In the genomic region with DNA sequence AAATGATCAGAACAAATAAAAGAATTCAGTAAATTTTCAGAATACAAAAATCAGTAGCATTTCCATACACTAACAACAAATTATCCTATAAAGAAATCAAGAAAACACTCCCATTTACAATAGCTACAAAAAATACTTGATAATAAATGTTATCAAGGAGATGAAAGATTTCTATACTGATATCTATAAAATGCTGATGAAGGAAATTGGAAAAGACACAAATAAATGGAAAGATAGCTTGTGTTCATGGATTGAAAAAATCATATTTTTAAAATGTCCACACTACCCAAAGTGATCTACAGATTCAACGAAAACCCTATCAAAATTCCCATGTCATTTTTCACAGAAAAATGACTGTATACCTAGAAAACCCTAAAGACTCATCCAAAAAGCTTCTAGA, we compare ENCODE assay signal across 23 cellular contexts.
"Had no signal": no experiment of that assay in that cellular context is flagged by ENCODE, and none has a peak within 500 bp of the region (broad histone marks: within the 10 kb centered on the region; RNA-seq: fewer than 3 reads in every experiment).

No MANE protein-coding gene starts in this region.

- H3K27ac ChIP-seq: coronary artery, dorsolateral prefrontal cortex, esophagus muscularis mucosa, foreskin keratinocyte, gastroesophageal sphincter, heart left ventricle, hepatocyte, left ventricle myocardium inferior, lower lobe of right lung had no signal

- H3K4me2 ChIP-seq: hepatocyte had no signal

- ATAC-seq: foreskin keratinocyte; gastroesophageal sphincter; heart left ventricle; left colon; left lobe of liver; lower lobe of right lung; naive thymus-derived CD4-positive, alpha-beta T cell had no signal

- H3K4me1 ChIP-seq: esophagus muscularis mucosa, foreskin keratinocyte, gastroesophageal sphincter, left ventricle myocardium inferior, lower lobe of right lung had no signal

- FAIRE-seq: endothelial cell of umbilical vein, frontal cortex, kidney had no signal

- H3K4me3 ChIP-seq: coronary artery, dorsolateral prefrontal cortex, esophagus muscularis mucosa, gastroesophageal sphincter, heart left ventricle, hepatocyte, left ventricle myocardium inferior, lower lobe of right lung had no signal

- H2AFZ ChIP-seq: hepatocyte had no signal

- DNase-seq: dermis blood vessel endothelial cell; dorsolateral prefrontal cortex; effector CD4-positive, alpha-beta T cell; effector memory CD4-positive, alpha-beta T cell; foreskin keratinocyte; heart left ventricle; hypothalamus; immature natural killer cell; islet precursor cell; kidney; kidney glomerular epithelial cell; left colon; left ventricle myocardium inferior; lower lobe of right lung; mesenchymal stem cell; naive thymus-derived CD4-positive, alpha-beta T cell had no signal

- H3K27me3 ChIP-seq: esophagus muscularis mucosa, foreskin keratinocyte, gastroesophageal sphincter, heart left ventricle, hepatocyte had no signal

- H3K79me2 ChIP-seq: hepatocyte had no signal
